8 cellular contexts compared by ENCODE assay signal in genomic region chr2:192194866-192195547, GRCh38. TPM values are rescaled to one million over a fixed set of nuclear protein-coding genes. Genes with fewer than 3 reads are reported as not detected.
DNase-seq lines count a peak whose midpoint lies in the region; ATAC-seq and TF ChIP-seq lines count a peak whose summit lies in the region.

A gene with protein sequence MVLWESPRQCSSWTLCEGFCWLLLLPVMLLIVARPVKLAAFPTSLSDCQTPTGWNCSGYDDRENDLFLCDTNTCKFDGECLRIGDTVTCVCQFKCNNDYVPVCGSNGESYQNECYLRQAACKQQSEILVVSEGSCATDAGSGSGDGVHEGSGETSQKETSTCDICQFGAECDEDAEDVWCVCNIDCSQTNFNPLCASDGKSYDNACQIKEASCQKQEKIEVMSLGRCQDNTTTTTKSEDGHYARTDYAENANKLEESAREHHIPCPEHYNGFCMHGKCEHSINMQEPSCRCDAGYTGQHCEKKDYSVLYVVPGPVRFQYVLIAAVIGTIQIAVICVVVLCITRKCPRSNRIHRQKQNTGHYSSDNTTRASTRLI (minus strand): TSS chr2:192194933. CDS start chr2:192194524, 409 bp downstream.

- peak within 1 kb of the TSS; percentile 98 for H3K4me3 Mint-ChIP-seq in osteocyte (ENCODE audit: unreplicated experiment)

- H3K27me3 Mint-ChIP-seq in osteocyte (ENCODE audit: unreplicated experiment): no peaks in the 10 kb centered on the region

- peak; percentile 71 for ATAC-seq in GM19467 (IDR thresholded peaks at IDR 0.05; ENCODE audit: unreplicated experiment)
- peak; percentile 58 for ATAC-seq in RWPE2 (ENCODE audit: low read depth)
- peak; percentile 81 to 95 for ATAC-seq in left cardiac atrium

- DNase-seq in AG20443 (ENCODE audit: low spot score): peak; percentile 89
- DNase-seq in HS-5 (ENCODE audit: low read depth): peak; percentile 82
- peak; percentile 77 for DNase-seq in RWPE2 (ENCODE audit: low spot score)
- DNase-seq in amniotic stem cell (lab: John Stamatoyannopoulos, UW): peak; percentile 77
- peak; percentile 79 for DNase-seq in left cardiac atrium
- DNase-seq in osteocyte (ENCODE audit: extremely low spot score, unreplicated experiment): peak; percentile 98
- no peak for DNase-seq in SIG-M5 treated with dmso at 0.1 percent for 504 hours (lab: John Stamatoyannopoulos, UW; ENCODE audit: unreplicated experiment)

- no peaks in the 10 kb centered on the region for H3K36me3 ChIP-seq in RWPE2 (ENCODE audit: low read depth)

- intact Hi-C loops in left cardiac atrium (cut with DNase I): no loop called here

- H3K36me3 Mint-ChIP-seq in osteocyte (ENCODE audit: unreplicated experiment): peaks cover 3% of the 10 kb centered on the region

- no peaks in the 10 kb centered on the region for H3K9me3 ChIP-seq in RWPE2 (ENCODE audit: severe bottlenecking)

- H3K4me1 ChIP-seq in RWPE2 (ENCODE audit: insufficient read depth, poor library complexity, severe bottlenecking): peaks cover 7% of the 10 kb centered on the region

- H3K27ac ChIP-seq in RWPE2 (ENCODE audit: poor library complexity, severe bottlenecking): no peak within 1 kb of the TSS

- TF ChIP-seq CTCF in RWPE2 (IDR thresholded peaks at IDR 0.05; ENCODE audit: poor library complexity, severe bottlenecking) (peak; percentile 14), osteocyte (IDR thresholded peaks at IDR 0.05) (peak; percentile 61)

- H3K27ac Mint-ChIP-seq in osteocyte (ENCODE audit: unreplicated experiment): peak within 1 kb of the TSS; percentile 92

- peak within 1 kb of the TSS; percentile 33 for H3K4me3 ChIP-seq in RWPE2 (ENCODE audit: severe bottlenecking)

- H3K9me3 Mint-ChIP-seq in osteocyte (ENCODE audit: unreplicated experiment): no peaks in the 10 kb centered on the region

- H3K27me3 ChIP-seq in RWPE2 (ENCODE audit: insufficient read depth, poor library complexity, severe bottlenecking): peaks cover 67% of the 10 kb centered on the region

- H3K4me1 Mint-ChIP-seq in osteocyte (ENCODE audit: unreplicated experiment): peaks cover 47% of the 10 kb centered on the region

RNA-seq across cellular contexts. Expression of the gene that starts here (rescaled TPM):
- total RNA-seq in left cardiac atrium (under 1 TPM; 0.08 to 0.47 TPM), osteocyte (46.8 and 51.2 TPM in 2 replicates)

Comparison
In these comparisons a context has a peak if more than half of its experiments do, and no peak if none do; other contexts are left out.
1. RNA of the gene that starts here (total RNA-seq): 46.8 to 51.2 TPM in osteocyte; 0.08 to 0.47 TPM in left cardiac atrium; every median in the first group is over 10 times any median in the second.
2. Peak in DNase-seq and ATAC-seq in left cardiac atrium; RNA of the gene not detected or under 1 TPM.
3. Peak in every context shown above with its lines, with median percentiles within 50 percentile points of each other: ATAC-seq.